In genomic region chr1:223531742-223532341, GRCh38 we compare ENCODE assay signal across 9 cellular contexts.
DNase-seq lines count a peak whose midpoint lies in the region; ATAC-seq and TF ChIP-seq lines count a peak whose summit lies in the region.
"Had no signal": no experiment of that assay in that cellular context is flagged by ENCODE, and none has a peak within 500 bp of the region (broad histone marks: within the 10 kb centered on the region; RNA-seq: fewer than 3 reads in every experiment).

No MANE protein-coding gene starts in this region.

- H3K27ac Mint-ChIP-seq in stimulated activated memory B cell treated with anti-CD40 and anti-IgM and Interleukin-4, amounts not matched to agents 10 μg/mL and 1 μg/mL and 100 μg/mL, for 72 hours: no peak overlapping the region
- H3K27ac Mint-ChIP-seq: activated naive CD8-positive, alpha-beta T cell had no signal

- no peak overlapping the region for H2AFZ ChIP-seq in osteoblast (ENCODE audit: low read length)

- no peaks in the 10 kb centered on the region for H4K20me1 ChIP-seq in osteoblast (ENCODE audit: insufficient read depth, low read length)

- H3K4me2 ChIP-seq in osteoblast (ENCODE audit: insufficient read depth, low read length): no peak overlapping the region

- H3K27ac ChIP-seq in osteoblast (ENCODE audit: low read depth, low read length): no peak overlapping the region

- intact Hi-C loops in lower leg skin (cut with DNase I; ENCODE audit: low total_unique reads): no loop called here

- no peaks in the 10 kb centered on the region for H3K4me1 Mint-ChIP-seq in stimulated activated memory B cell treated with anti-CD40 and anti-IgM and Interleukin-4, amounts not matched to agents 10 μg/mL and 1 μg/mL and 100 μg/mL, for 72 hours

- 58 to 61% methylated on average over 11 of the region's 11 CpGs for WGBS in lower leg skin, 2 donors

- H3K36me3 ChIP-seq in osteoblast (ENCODE audit: insufficient read depth, low read length): no peaks in the 10 kb centered on the region

- peaks cover 36% of the 10 kb centered on the region for H3K27me3 ChIP-seq in osteoblast (ENCODE audit: insufficient read depth, low read length)

- peaks cover 10% of the 10 kb centered on the region for H3K9me3 Mint-ChIP-seq in stimulated activated memory B cell treated with anti-CD40 and anti-IgM and Interleukin-4, amounts not matched to agents 10 μg/mL and 1 μg/mL and 100 μg/mL, for 72 hours

- peak; percentile 16 for DNase-seq in GDM1 (lab: John Stamatoyannopoulos, UW)
- DNase-seq in NCI-H748 (lab: John Stamatoyannopoulos, UW; ENCODE audit: unreplicated experiment): peak; percentile 48
- peak; percentile 38 for DNase-seq in activated CD8-positive, alpha-beta memory T cell treated with anti-CD3 and anti-CD28 coated beads, Interleukin-2, amount 50 U/mL, for 4 hours
- DNase-seq in fibroblast of pulmonary artery (ENCODE audit: low read depth): peak; percentile 44
- DNase-seq in osteoblast (ENCODE audit: insufficient read length, low spot score, missing footprints): no peak
- DNase-seq in lower leg skin (ENCODE audit: low spot score in 2 of 2): no peak

- H3K27me3 Mint-ChIP-seq in stimulated activated memory B cell treated with anti-CD40 and anti-IgM and Interleukin-4, amounts not matched to agents 10 μg/mL and 1 μg/mL and 100 μg/mL, for 72 hours: peaks cover 64% of the 10 kb centered on the region
- H3K27me3 Mint-ChIP-seq: activated naive CD8-positive, alpha-beta T cell had no signal

- no peaks in the 10 kb centered on the region for H3K79me2 ChIP-seq in osteoblast (ENCODE audit: insufficient read depth, low read length)

- ATAC-seq in HG02759 (IDR thresholded peaks at IDR 0.05; ENCODE audit: unreplicated experiment): peak; percentile 59
- ATAC-seq in stimulated activated memory B cell treated with anti-CD40 and anti-IgM and Interleukin-4, amounts not matched to agents 10 μg/mL and 1 μg/mL and 100 μg/mL, for 72 hours: no peak

- no peak overlapping the region for H3K4me3 Mint-ChIP-seq in stimulated activated memory B cell treated with anti-CD40 and anti-IgM and Interleukin-4, amounts not matched to agents 10 μg/mL and 1 μg/mL and 100 μg/mL, for 72 hours
- H3K4me3 Mint-ChIP-seq: activated naive CD8-positive, alpha-beta T cell had no signal

- no peaks in the 10 kb centered on the region for H3K36me3 Mint-ChIP-seq in stimulated activated memory B cell treated with anti-CD40 and anti-IgM and Interleukin-4, amounts not matched to agents 10 μg/mL and 1 μg/mL and 100 μg/mL, for 72 hours

- H3K4me3 ChIP-seq in fibroblast of pulmonary artery (replicated peaks; ENCODE audit: low read depth, low read length) (no peak overlapping the region), osteoblast (ENCODE audit: insufficient read depth, low read length) (no peak overlapping the region), lower leg skin (ENCODE audit: low read depth, poor library complexity, severe bottlenecking) (no peak overlapping the region)

- no peaks in the 10 kb centered on the region for H3K4me1 ChIP-seq in osteoblast (ENCODE audit: insufficient read depth, low read length)

- H3K9me3 ChIP-seq in osteoblast (ENCODE audit: low read depth, low read length): no peaks in the 10 kb centered on the region

- TF ChIP-seq POLR2A in lower leg skin (IDR thresholded peaks at IDR 0.05): no peak

- TF ChIP-seq CTCF in fibroblast of pulmonary artery (IDR thresholded peaks at IDR 0.05; ENCODE audit: low read length, missing control alignments): peak; percentile 79
- TF ChIP-seq CTCF in osteoblast (IDR thresholded peaks at IDR 0.05; ENCODE audit: extremely low read depth, low read depth, low read length): peak; percentile 90
- no peak for TF ChIP-seq CTCF in lower leg skin (IDR thresholded peaks at IDR 0.05)

Comparison
In these comparisons a context has a peak if more than half of its experiments do, and no peak if none do; other contexts are left out.
1. DNase-seq: peak in GDM1 (single experiment), NCI-H748 (single experiment), activated CD8-positive, alpha-beta memory T cell treated with anti-CD3 and anti-CD28 coated beads, Interleukin-2, amount 50 U/mL, for 4 hours (single experiment) and fibroblast of pulmonary artery (single experiment); none in osteoblast (single experiment) and lower leg skin (0 of 2).
2. CTCF ChIP-seq: peak in fibroblast of pulmonary artery (single experiment) and osteoblast (single experiment); none in lower leg skin (0 of 3).